20 cellular contexts compared by ENCODE assay signal in the genomic region with DNA sequence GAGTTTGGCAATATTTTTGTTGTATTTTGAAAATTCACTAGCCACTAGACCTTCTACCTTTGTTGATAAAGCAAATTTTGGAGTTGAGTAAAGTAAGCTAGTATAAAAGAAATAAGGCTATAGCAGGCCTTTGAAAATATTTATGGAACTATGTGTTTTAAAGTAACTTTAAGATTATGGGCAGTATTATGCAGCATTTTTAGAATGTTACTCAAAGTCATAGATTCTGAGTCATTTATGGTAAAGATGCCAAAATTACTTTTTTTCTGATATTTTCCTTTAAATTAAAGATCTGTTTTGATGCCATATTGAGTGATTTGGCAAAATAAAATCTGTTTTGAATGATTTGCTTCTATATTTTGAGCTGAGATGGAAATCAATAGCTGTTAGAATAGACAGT.
"Had no signal": no experiment of that assay in that cellular context is flagged by ENCODE, and none has a peak within 500 bp of the region (broad histone marks: within the 10 kb centered on the region; RNA-seq: fewer than 3 reads in every experiment).

No MANE protein-coding gene starts in this region.

- H3K36me3 Mint-ChIP-seq: WTC11 had no signal

- H3K4me3 Mint-ChIP-seq: activated CD4-positive, alpha-beta T cell treated with anti-CD3 and anti-CD28 coated beads, Interleukin-2, amount 10 ng/mL, durations not matched to agents 24 days and 14 days; neural progenitor cell; WTC11 had no signal

- H3K27me3 Mint-ChIP-seq: activated CD4-positive, alpha-beta T cell treated with anti-CD3 and anti-CD28 coated beads, Interleukin-2, amount 10 ng/mL, durations not matched to agents 24 days and 14 days had no signal

- DNase-seq: activated CD4-positive, alpha-beta T cell treated with anti-CD3 and anti-CD28 coated beads, Interleukin-2, amount 10 ng/mL, durations not matched to agents 24 days and 14 days; activated naive CD4-positive, alpha-beta T cell treated with anti-CD3 and anti-CD28 coated beads, Interleukin-2, amount 50 U/mL, for 16 hours; adrenal gland; colonic mucosa; effector CD4-positive, alpha-beta T cell; esophagus squamous epithelium; gastrocnemius medialis; islet precursor cell; mammary epithelial cell; ovary; stimulated activated CD4-positive, alpha-beta T cell treated with anti-CD3 and anti-CD28 coated beads, Interleukin-2, amount 100 ng/mL, for 24 hours; T-helper 2 cell; upper lobe of right lung had no signal

- H3K9me3 Mint-ChIP-seq: activated CD4-positive, alpha-beta T cell treated with anti-CD3 and anti-CD28 coated beads, Interleukin-2, amount 10 ng/mL, durations not matched to agents 24 days and 14 days; activated T-helper 2 cell treated with anti-CD3 and anti-CD28 coated beads, Interferon-gamma antibody, Interleukin-2, Interleukin-4, amounts not matched to agents 10 μg/mL and 5 μg/mL and 100 μg/mL, durations not matched to agents 14 hours and 24 hours and 36 hours had no signal

- H3K4me3 ChIP-seq: adrenal gland, colonic mucosa, esophagus squamous epithelium, gastrocnemius medialis, neural progenitor cell, ovary, thoracic aorta had no signal

- H3K27me3 ChIP-seq: adrenal gland, colonic mucosa, esophagus squamous epithelium, gastrocnemius medialis, neural progenitor cell, ovary, upper lobe of right lung had no signal

- H3K36me3 ChIP-seq: adrenal gland, colonic mucosa, gastrocnemius medialis, neural progenitor cell, ovary, upper lobe of right lung had no signal

- H3K27ac Mint-ChIP-seq: activated CD4-positive, alpha-beta T cell treated with anti-CD3 and anti-CD28 coated beads, Interleukin-2, amount 10 ng/mL, durations not matched to agents 24 days and 14 days; activated T-helper 2 cell treated with anti-CD3 and anti-CD28 coated beads, Interferon-gamma antibody, Interleukin-2, Interleukin-4, amounts not matched to agents 10 μg/mL and 5 μg/mL and 100 μg/mL, durations not matched to agents 14 hours and 24 hours and 36 hours; WTC11 had no signal

- H2AFZ ChIP-seq: neural progenitor cell had no signal

- ATAC-seq: gastrocnemius medialis, left lobe of liver, sciatic nerve, upper lobe of right lung, WTC11 had no signal

- H3K4me1 ChIP-seq: colonic mucosa had no signal

- H3K27ac ChIP-seq: colonic mucosa, esophagus squamous epithelium, gastrocnemius medialis, thoracic aorta, upper lobe of right lung had no signal

- H3K9ac ChIP-seq: neural progenitor cell had no signal

- FAIRE-seq: endothelial cell of umbilical vein had no signal

- H3K9me3 ChIP-seq: adrenal gland, colonic mucosa, esophagus squamous epithelium, gastrocnemius medialis, ovary, thoracic aorta, upper lobe of right lung had no signal
